In the genomic region with DNA sequence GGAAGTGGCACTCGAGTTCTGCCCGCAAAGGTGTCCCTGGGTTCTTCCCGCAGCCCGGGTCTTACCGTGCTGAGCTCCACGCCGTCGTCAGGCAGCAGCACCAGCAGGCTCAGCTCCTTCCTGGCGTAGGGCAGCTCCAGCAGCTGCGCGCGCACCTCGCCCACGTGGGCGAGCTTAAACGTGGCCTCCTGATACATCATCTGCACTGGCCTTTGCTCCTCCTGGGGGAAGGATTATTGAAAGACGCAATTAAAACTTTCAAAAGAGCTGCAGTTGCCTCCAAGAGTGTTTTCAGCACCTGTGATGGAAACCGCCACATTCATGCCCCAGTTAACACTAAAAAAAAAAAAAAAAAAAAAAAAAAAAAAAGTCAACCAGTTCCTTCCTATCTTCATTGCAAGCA, we compare ENCODE assay signal across 8 cellular contexts.
DNase-seq lines count a peak whose midpoint lies in the region; ATAC-seq lines count a peak whose summit lies in the region.

No MANE protein-coding gene starts in this region.

- H3K4me1 Mint-ChIP-seq in T-helper 1 cell treated with Interleukin-12 subunit alpha and Interleukin-12 subunit beta and Interleukin-4 antibody, amounts not matched to agents 30 μg/mL and 1 μg/mL, for 36 hours (ENCODE audit: low read depth) = peaks cover 27% of the 10 kb centered on the region

- peak overlapping the region; percentile 31 for H3K4me3 Mint-ChIP-seq in T-helper 1 cell treated with Interleukin-12 subunit alpha and Interleukin-12 subunit beta and Interleukin-4 antibody, amounts not matched to agents 30 μg/mL and 1 μg/mL, for 36 hours

- H3K36me3 Mint-ChIP-seq in T-helper 1 cell treated with Interleukin-12 subunit alpha and Interleukin-12 subunit beta and Interleukin-4 antibody, amounts not matched to agents 30 μg/mL and 1 μg/mL, for 36 hours (ENCODE audit: low read depth) = peaks cover 62% of the 10 kb centered on the region

- H3K9me3 Mint-ChIP-seq in T-helper 1 cell treated with Interleukin-12 subunit alpha and Interleukin-12 subunit beta and Interleukin-4 antibody, amounts not matched to agents 30 μg/mL and 1 μg/mL, for 36 hours = no peaks in the 10 kb centered on the region

- peak; percentile 30 for DNase-seq in NCI-H146 (lab: John Stamatoyannopoulos, UW)
- DNase-seq in NCI-H146 treated with DMSO at 0.1 percent for 48 hours (lab: John Stamatoyannopoulos, UW; ENCODE audit: unreplicated experiment) = no peak
- peak; percentile 49 for DNase-seq in effector CD8-positive, alpha-beta T cell (lab: John Stamatoyannopoulos, UW)
- peak; percentile 67 for DNase-seq in stimulated activated naive CD8-positive, alpha-beta T cell treated with anti-CD3 and anti-CD28 coated beads, Interleukin-15, Interleukin-2, amounts not matched to agents 100 U/mL and 50 U/mL, for 24 hours
- no peak for DNase-seq in MV-4-11 (lab: John Stamatoyannopoulos, UW)

- no peak overlapping the region for H3K27ac Mint-ChIP-seq in T-helper 1 cell treated with Interleukin-12 subunit alpha and Interleukin-12 subunit beta and Interleukin-4 antibody, amounts not matched to agents 30 μg/mL and 1 μg/mL, for 36 hours

- H3K27me3 Mint-ChIP-seq in T-helper 1 cell treated with Interleukin-12 subunit alpha and Interleukin-12 subunit beta and Interleukin-4 antibody, amounts not matched to agents 30 μg/mL and 1 μg/mL, for 36 hours (ENCODE audit: low read depth) = no peaks in the 10 kb centered on the region

- peak; percentile 83 for ATAC-seq in stimulated activated naive CD8-positive, alpha-beta T cell treated with anti-CD3 and anti-CD28 coated beads, Interleukin-15, Interleukin-2, amounts not matched to agents 100 U/mL and 50 U/mL, for 24 hours
- ATAC-seq in GM19324 (IDR thresholded peaks at IDR 0.05; ENCODE audit: low FRiP score, unreplicated experiment) (no peak), HG03439 (IDR thresholded peaks at IDR 0.05; ENCODE audit: unreplicated experiment) (no peak)

Comparison
In these comparisons a context has a peak if more than half of its experiments do, and no peak if none do; other contexts are left out.
1. DNase-seq: peak in NCI-H146 (single experiment), effector CD8-positive, alpha-beta T cell (single experiment) and stimulated activated naive CD8-positive, alpha-beta T cell treated with anti-CD3 and anti-CD28 coated beads, Interleukin-15, Interleukin-2, amounts not matched to agents 100 U/mL and 50 U/mL, for 24 hours (single experiment); none in NCI-H146 treated with DMSO at 0.1 percent for 48 hours (single experiment) and MV-4-11 (single experiment).